ENCODE assay signal across 8 cellular contexts in genomic region chr1:51878307-51878615, GRCh38. TPM values are rescaled to one million over a fixed set of nuclear protein-coding genes. Genes with fewer than 3 reads are reported as not detected.
DNase-seq lines count a peak whose midpoint lies in the region; ATAC-seq and TF ChIP-seq lines count a peak whose summit lies in the region.

No MANE protein-coding gene starts in this region.

- H4K5ac ChIP-seq in IMR-90 (ENCODE audit: low read depth, low read length) = peak overlapping the region; percentile 81

- H2BK20ac ChIP-seq in IMR-90 (ENCODE audit: low read depth, low read length) = no peak overlapping the region

- peaks cover 5% of the 10 kb centered on the region; the same call in 1 of the 2 replicates for H3K36me3 ChIP-seq in IMR-90 (ENCODE audit: control insufficient read depth, insufficient read depth, low read length)
- H3K36me3 ChIP-seq in stomach = peaks cover 0 to 8% (median 4%) of the 10 kb centered on the region in 4 donors

- peak overlapping the region; percentile 64; the same call in 1 of the 2 replicates for H2BK120ac ChIP-seq in IMR-90 (ENCODE audit: low read depth, low read length)

- peak overlapping the region; percentile 39; the same call in 1 of the 3 replicates for H2BK15ac ChIP-seq in IMR-90 (ENCODE audit: low read depth, low read length)

- H3K27ac ChIP-seq in IMR-90 (ENCODE audit: insufficient read depth, low read length) (peak overlapping the region; percentile 95), stomach (peak overlapping the region; percentile 95 to 99 (median 97))

- H4K8ac ChIP-seq in IMR-90 (ENCODE audit: low read depth in 2 of 2, low read length in 2 of 2) = peak overlapping the region; percentile 75 to 83

- WGBS in IMR-90 (ENCODE audit: extremely low coverage in 2 of 2, insufficient read length in 1 of 2), 2 experiments = 2% methylated on average over 13 of the region's 17 CpGs; no CpG with 5 or more reads in 1 of the 2 experiments
- WGBS in stomach, 5 donors = 0% methylated on average over 13 to 17 of the region's 17 CpGs

- H4K20me1 ChIP-seq in IMR-90 (ENCODE audit: insufficient read depth, low read length) = peaks cover 27% of the 10 kb centered on the region

- peaks cover 3% of the 10 kb centered on the region; the same call in 1 of the 2 replicates for H3K4me1 ChIP-seq in IMR-90 (ENCODE audit: control insufficient read depth, insufficient read depth, low read length)
- H3K4me1 ChIP-seq in stomach = peaks cover 20 to 54% (median 43%) of the 10 kb centered on the region in 4 donors

- TF ChIP-seq RAD21 in IMR-90 (IDR thresholded peaks at IDR 0.05; ENCODE audit: low read length) = no peak; the same call in 1 of the 2 replicates

- peak overlapping the region; percentile 81 for H3K4me2 ChIP-seq in IMR-90 (ENCODE audit: low read depth, low read length)

- in situ Hi-C loops in IMR-90 (cut with MboI; ENCODE audit: low sequenced_read_pairs) (loop anchor here (25.0 kb wide), 1 partner anchor 409 kb away; no protein-coding TSS in a partner anchor), GM13976 (cut with MboI; ENCODE audit: low sequenced_read_pairs, unreplicated experiment) (no loop called here)

- ATAC-seq in GM21447 (IDR thresholded peaks at IDR 0.05; ENCODE audit: unreplicated experiment) (peak; percentile 31), IMR-90 (ENCODE audit: low read depth) (peak; percentile 27), HG02870 (IDR thresholded peaks at IDR 0.05; ENCODE audit: unreplicated experiment) (no peak)

- H3K27me3 ChIP-seq in IMR-90 (ENCODE audit: control insufficient read depth, insufficient read depth, low read length) (no peaks in the 10 kb centered on the region), stomach (peaks cover 0 to 21% (median 5%) of the 10 kb centered on the region in 3 donors)

- H3K56ac ChIP-seq in IMR-90 (ENCODE audit: extremely low read depth, insufficient read depth, low read length) = peak overlapping the region; percentile 84

- peak overlapping the region; percentile 89 for H3K23ac ChIP-seq in IMR-90 (ENCODE audit: low read depth, low read length)

- peak overlapping the region; percentile 89 for H4K91ac ChIP-seq in IMR-90 (ENCODE audit: insufficient read depth, low read depth, low read length)

- H3K79me1 ChIP-seq in IMR-90 (ENCODE audit: low read depth in 1 of 2, low read length in 2 of 2) = peaks cover 2 to 39% of the 10 kb centered on the region in 2 experiments; a peak in 3 of 4 replicates

- dilution Hi-C loops in IMR-90 (cut with HindIII; ENCODE audit: low sequenced_read_pairs, unreplicated experiment) = no loop called here

- H2BK5ac ChIP-seq in IMR-90 (ENCODE audit: low read depth, low read length, poor library complexity, severe bottlenecking) = peak overlapping the region; percentile 93

- peak overlapping the region; percentile 97 for H2AK9ac ChIP-seq in IMR-90 (replicated peaks; ENCODE audit: low read depth, low read length, poor library complexity)

- H3K9me3 ChIP-seq in IMR-90 (ENCODE audit: control insufficient read depth, insufficient read depth, low read length) (no peaks in the 10 kb centered on the region), stomach (no peaks in the 10 kb centered on the region)

- TSS peak; percentile 77 for BruUV-seq in IMR-90 (replicated peaks; lab: Mats Ljungman, UMichigan)

- H3K14ac ChIP-seq in IMR-90 (replicated peaks; ENCODE audit: low read depth, low read length) = peak overlapping the region; percentile 88

- peaks cover 6% of the 10 kb centered on the region for H3K9me1 ChIP-seq in IMR-90 (ENCODE audit: insufficient read depth, low read length)

- no peak for TF ChIP-seq EP300 in stomach (IDR thresholded peaks at IDR 0.05)

- no peak for TF ChIP-seq CTCF in IMR-90 (conservative IDR thresholded peaks at IDR 0.05; ENCODE audit: low read depth, low read length)
- no peak for TF ChIP-seq CTCF in fibroblast of the aortic adventitia (IDR thresholded peaks at IDR 0.05; ENCODE audit: insufficient read depth, low read length)
- TF ChIP-seq CTCF in stomach (IDR thresholded peaks at IDR 0.05) = no peak
- no peak for TF ChIP-seq CTCF in GM13976 (IDR thresholded peaks at IDR 0.05; ENCODE audit: borderline replicate concordance, control extremely low read depth, extremely low read depth, insufficient read depth, missing control alignments)

- POLR2A ChIA-PET in IMR-90 (lab: Charles Lee; ENCODE audit: unreplicated experiment) = no interaction called here

- peak overlapping the region; percentile 78 for H2AK5ac ChIP-seq in IMR-90 (ENCODE audit: low read depth, low read length)

- H3K4me3 ChIP-seq in IMR-90 (ENCODE audit: insufficient read depth, low read depth, low read length) (peak overlapping the region; percentile 83), fibroblast of the aortic adventitia (ENCODE audit: low read depth, low read length) (peak overlapping the region; percentile 99), stomach (peak overlapping the region; percentile 72 to 92 (median 86))

- peak overlapping the region; percentile 83 for H3K18ac ChIP-seq in IMR-90 (ENCODE audit: low read depth, low read length)

- H3K9ac ChIP-seq in IMR-90 (ENCODE audit: low read depth, low read length) = peak overlapping the region; percentile 96

- CTCF ChIA-PET in IMR-90 (lab: Yijun Ruan, JAX) = no interaction called here

- DNase-seq in IMR-90 = no peak
- DNase-seq in fibroblast of the aortic adventitia (ENCODE audit: low read depth) = no peak
- DNase-seq in stomach = no peak
- no peak for DNase-seq in amniotic stem cell (lab: John Stamatoyannopoulos, UW)
- no peak for DNase-seq in GF-D8 (lab: John Stamatoyannopoulos, UW)
- DNase-seq in GM13976 (ENCODE audit: low spot score) = no peak

- intact Hi-C loops in IMR-90 (cut with micrococcal nuclease) = no loop called here
- intact Hi-C loops in stomach (cut with DNase I; ENCODE audit: low total_unique reads) = no loop called here

- no peak for TF ChIP-seq POLR2A in IMR-90 (IDR thresholded peaks at IDR 0.05; ENCODE audit: low read depth, low read length)
- TF ChIP-seq POLR2A in stomach (IDR thresholded peaks at IDR 0.05) = no peak

- H2AFZ ChIP-seq in IMR-90 (replicated peaks; ENCODE audit: low read length, poor library complexity) = peak overlapping the region; percentile 94

- H3K4ac ChIP-seq in IMR-90 (ENCODE audit: low read depth, low read length) = peak overlapping the region; percentile 94

TF ChIP-seq in IMR-90, 13 proteins besides CTCF, POLR2A, EP300 and RAD21:
- TF ChIP-seq USF2 (IDR thresholded peaks at IDR 0.05; ENCODE audit: low read depth, low read length) (no peak), RCOR1 (IDR thresholded peaks at IDR 0.05; ENCODE audit: insufficient replicate concordance, low read length) (no peak), CHD1 (IDR thresholded peaks at IDR 0.05; ENCODE audit: low read depth, low read length) (peak; percentile 29; the same call in 1 of the 2 replicates), MXI1 (IDR thresholded peaks at IDR 0.05; ENCODE audit: borderline replicate concordance, low read depth, low read length) (no peak)
- TF ChIP-seq, protein P1, sequence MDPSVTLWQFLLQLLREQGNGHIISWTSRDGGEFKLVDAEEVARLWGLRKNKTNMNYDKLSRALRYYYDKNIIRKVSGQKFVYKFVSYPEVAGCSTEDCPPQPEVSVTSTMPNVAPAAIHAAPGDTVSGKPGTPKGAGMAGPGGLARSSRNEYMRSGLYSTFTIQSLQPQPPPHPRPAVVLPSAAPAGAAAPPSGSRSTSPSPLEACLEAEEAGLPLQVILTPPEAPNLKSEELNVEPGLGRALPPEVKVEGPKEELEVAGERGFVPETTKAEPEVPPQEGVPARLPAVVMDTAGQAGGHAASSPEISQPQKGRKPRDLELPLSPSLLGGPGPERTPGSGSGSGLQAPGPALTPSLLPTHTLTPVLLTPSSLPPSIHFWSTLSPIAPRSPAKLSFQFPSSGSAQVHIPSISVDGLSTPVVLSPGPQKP (IDR thresholded peaks at IDR 0.05; ENCODE audit: borderline replicate concordance, low read depth, low read length) = no peak
TF ChIP-seq in IMR-90: peak in this region for 1.

RNA-seq across cellular contexts. Expression of gene NRDC, which starts 0.3 kb away (rescaled TPM):
- total RNA-seq in IMR-90 (2012; rRNA removed) (75.8 and 78.0 TPM in 2 replicates), fibroblast of the aortic adventitia (ENCODE audit: low replicate concordance) (73.8 and 129 TPM in 2 replicates), stomach (10 to 100 TPM; 58.4 to 93.0 (median 80.0) TPM)
- polyA plus RNA-seq in IMR-90 (2012; rRNA removed) (72.3 and 84.7 TPM in 2 replicates), stomach (10 to 100 TPM; 62.8 to 95.6 (median 78.3) TPM)
- 38.5 and 39.4 TPM in 2 replicates for polyA plus RNA-seq in IMR-90 (2012; cell fraction: cytosol; rRNA removed)
- 86.8 and 152 TPM in 2 replicates for polyA plus RNA-seq in IMR-90 (2012; cell fraction: nucleus; rRNA removed; ENCODE audit: low replicate concordance)
